ENCODE assay signal across 16 cellular contexts in genomic region chr12:104738371-104738710, GRCh38.
DNase-seq lines count a peak whose midpoint lies in the region; ATAC-seq, FAIRE-seq and TF ChIP-seq lines count a peak whose summit lies in the region.
"Had no signal": no experiment of that assay in that cellular context is flagged by ENCODE, and none has a peak within 500 bp of the region (broad histone marks: within the 10 kb centered on the region; RNA-seq: fewer than 3 reads in every experiment).

No MANE protein-coding gene starts in this region.

- H3K9me3 Mint-ChIP-seq in CD4-positive, alpha-beta memory T cell = peaks cover 0 to 2% (median 0%) of the 10 kb centered on the region in 8 donors
- H3K9me3 Mint-ChIP-seq in astrocyte (ENCODE audit: unreplicated experiment) (peaks cover 4% of the 10 kb centered on the region), natural killer cell (no peaks in the 10 kb centered on the region)

- no peak overlapping the region for H2AFZ ChIP-seq in astrocyte (ENCODE audit: low read depth, low read length)
- H2AFZ ChIP-seq: PC-9 had no signal

- in situ Hi-C loops in brain microvascular endothelial cell (cut with HindIII; ENCODE audit: low pct_ligation_motif_present, low sequenced_read_pairs) = no loop called here

- H3K27me3 Mint-ChIP-seq in CD4-positive, alpha-beta memory T cell = no peaks in the 10 kb centered on the region
- H3K27me3 Mint-ChIP-seq in astrocyte (ENCODE audit: low read depth, unreplicated experiment) = no peaks in the 10 kb centered on the region
- no peaks in the 10 kb centered on the region for H3K27me3 Mint-ChIP-seq in natural killer cell (ENCODE audit: low read depth in 2 of 2)

- no peaks in the 10 kb centered on the region for H3K27me3 ChIP-seq in CD4-positive, alpha-beta memory T cell (ENCODE audit: insufficient read depth, low read length)
- no peaks in the 10 kb centered on the region for H3K27me3 ChIP-seq in astrocyte (ENCODE audit: insufficient read depth, low read length)
- no peaks in the 10 kb centered on the region for H3K27me3 ChIP-seq in brain microvascular endothelial cell (replicated peaks)
- H3K27me3 ChIP-seq: colonic mucosa, gastroesophageal sphincter, right atrium auricular region had no signal

- intact Hi-C loops in CD4-positive, alpha-beta memory T cell (cut with micrococcal nuclease) = no loop called here
- intact Hi-C loops in natural killer cell (cut with micrococcal nuclease) = no loop called here

- H3K9ac ChIP-seq in astrocyte (ENCODE audit: low read length) = no peak overlapping the region

- TF ChIP-seq CTCF in astrocyte (IDR thresholded peaks at IDR 0.05; ENCODE audit: insufficient read depth, low read depth, low read length) (no peak), natural killer cell (IDR thresholded peaks at IDR 0.05) (no peak), brain microvascular endothelial cell (IDR thresholded peaks at IDR 0.05; ENCODE audit: low read depth, low read length, missing control alignments) (no peak)

- H3K9me3 ChIP-seq in CD4-positive, alpha-beta memory T cell (ENCODE audit: control insufficient read depth in 1 of 2, low read length in 2 of 2) = no peaks in the 10 kb centered on the region
- no peaks in the 10 kb centered on the region for H3K9me3 ChIP-seq in astrocyte (ENCODE audit: insufficient read depth, low read depth, low read length)
- H3K9me3 ChIP-seq: colonic mucosa, gastroesophageal sphincter, right atrium auricular region had no signal

- H3K4me3 ChIP-seq in CD4-positive, alpha-beta memory T cell (ENCODE audit: low read length in 2 of 2) = no peak overlapping the region
- H3K4me3 ChIP-seq in astrocyte (ENCODE audit: insufficient read depth, low read depth, low read length) (no peak overlapping the region), brain microvascular endothelial cell (ENCODE audit: low read depth, low read length) (no peak overlapping the region)
- H3K4me3 ChIP-seq: colonic mucosa, gastroesophageal sphincter, PC-9, right atrium auricular region had no signal

- no peak for ATAC-seq in natural killer cell
- no peak for ATAC-seq in HG02798 (IDR thresholded peaks at IDR 0.05; ENCODE audit: poor library complexity, unreplicated experiment)
- ATAC-seq: gastroesophageal sphincter had no signal

- H3K79me2 ChIP-seq in astrocyte (ENCODE audit: insufficient read depth, low read length) = no peaks in the 10 kb centered on the region

- peaks cover 79% of the 10 kb centered on the region for H3K4me1 ChIP-seq in CD4-positive, alpha-beta memory T cell (ENCODE audit: insufficient read depth, low read length)
- H3K4me1 ChIP-seq in astrocyte (ENCODE audit: insufficient read depth, low read length) = peaks cover 10% of the 10 kb centered on the region
- H3K4me1 ChIP-seq: colonic mucosa had no signal

- H3K27ac Mint-ChIP-seq in CD4-positive, alpha-beta memory T cell = peak overlapping the region; percentile 79 to 92 (median 87)
- H3K27ac Mint-ChIP-seq in astrocyte (ENCODE audit: unreplicated experiment) (peak overlapping the region; percentile 27), natural killer cell (peak overlapping the region; percentile 86 to 89)

- peak overlapping the region in 5 of 8 donors; percentile 6 to 80 (median 63) for H3K4me3 Mint-ChIP-seq in CD4-positive, alpha-beta memory T cell
- no peak overlapping the region for H3K4me3 Mint-ChIP-seq in astrocyte (ENCODE audit: unreplicated experiment)
- no peak overlapping the region for H3K4me3 Mint-ChIP-seq in natural killer cell

- peaks cover 73% of the 10 kb centered on the region for H4K20me1 ChIP-seq in astrocyte (ENCODE audit: insufficient read depth, low read length)

- POLR2A ChIA-PET in CD4-positive, alpha-beta memory T cell (lab: Charles Lee; ENCODE audit: partially characterized antibody) = interaction anchor here (1.3 kb wide), 1 partner anchor 9 kb away, joined by 3 read pairs; no protein-coding TSS in a partner anchor

- H3K4me1 Mint-ChIP-seq in CD4-positive, alpha-beta memory T cell = peaks cover 68 to 90% (median 75%) of the 10 kb centered on the region in 4 donors
- H3K4me1 Mint-ChIP-seq in astrocyte (ENCODE audit: low read depth, unreplicated experiment) = peaks cover 32% of the 10 kb centered on the region
- peaks cover 90 to 93% of the 10 kb centered on the region in 2 donors for H3K4me1 Mint-ChIP-seq in natural killer cell

- no peak overlapping the region for H3K4me2 ChIP-seq in astrocyte (ENCODE audit: low read length)
- H3K4me2 ChIP-seq: PC-9 had no signal

- FAIRE-seq in astrocyte (lab: Jason Lieb, UNC) = no peak
- FAIRE-seq: TTC549, urothelium cell line had no signal

- H3K36me3 Mint-ChIP-seq in CD4-positive, alpha-beta memory T cell = peaks cover 0 to 5% of the 10 kb centered on the region in 2 donors
- H3K36me3 Mint-ChIP-seq in astrocyte (ENCODE audit: low read depth, unreplicated experiment) (peaks cover 5% of the 10 kb centered on the region), natural killer cell (no peaks in the 10 kb centered on the region)

- no peaks in the 10 kb centered on the region for H3K36me3 ChIP-seq in CD4-positive, alpha-beta memory T cell (ENCODE audit: insufficient read depth, low read length)
- H3K36me3 ChIP-seq in astrocyte (ENCODE audit: insufficient read depth, low read length) = no peaks in the 10 kb centered on the region
- H3K36me3 ChIP-seq in brain microvascular endothelial cell (replicated peaks) = no peaks in the 10 kb centered on the region
- H3K36me3 ChIP-seq: colonic mucosa, gastroesophageal sphincter, right atrium auricular region had no signal

- H3K27ac ChIP-seq in CD4-positive, alpha-beta memory T cell (ENCODE audit: low read depth, low read length) = no peak overlapping the region
- H3K27ac ChIP-seq in astrocyte (ENCODE audit: low read depth, low read length) (no peak overlapping the region), brain microvascular endothelial cell (no peak overlapping the region)
- H3K27ac ChIP-seq: colonic mucosa, gastroesophageal sphincter, PC-9, right atrium auricular region had no signal

- no peak for DNase-seq in CD4-positive, alpha-beta memory T cell
- DNase-seq in HPDE6-E6E7 (ENCODE audit: extremely low spot score) (peak; percentile 54), astrocyte (ENCODE audit: low read depth) (no peak), natural killer cell (no peak), brain microvascular endothelial cell (no peak), NCI-H774 (lab: John Stamatoyannopoulos, UW) (no peak), NOMO-1 treated with dmso at 0.1 percent for 144 hours (lab: John Stamatoyannopoulos, UW; ENCODE audit: unreplicated experiment) (no peak)
- DNase-seq: Calu3, colonic mucosa, NCI-H1048, PC-9 had no signal

- CTCF ChIA-PET in CD4-positive, alpha-beta memory T cell (lab: Charles Lee; ENCODE audit: partially characterized antibody) = interaction anchor here (0.8 to 1.4 kb wide), 4 partner anchors 9 to 357 kb away, joined by 3 to 5 read pairs (median 4); no protein-coding TSS in a partner anchor

Comparison
In these comparisons a context has a peak if more than half of its experiments do, and no peak if none do; other contexts are left out.
1. H3K27ac Mint-ChIP-seq: peak in every context shown above with its lines; median percentile 88 in natural killer cell; 87 in CD4-positive, alpha-beta memory T cell; 27 in astrocyte.
2. H3K4me3 Mint-ChIP-seq: peak in CD4-positive, alpha-beta memory T cell (5 of 8); none in astrocyte (single experiment) and natural killer cell (single experiment).